31 cellular contexts compared by ENCODE assay signal in the genomic region with DNA sequence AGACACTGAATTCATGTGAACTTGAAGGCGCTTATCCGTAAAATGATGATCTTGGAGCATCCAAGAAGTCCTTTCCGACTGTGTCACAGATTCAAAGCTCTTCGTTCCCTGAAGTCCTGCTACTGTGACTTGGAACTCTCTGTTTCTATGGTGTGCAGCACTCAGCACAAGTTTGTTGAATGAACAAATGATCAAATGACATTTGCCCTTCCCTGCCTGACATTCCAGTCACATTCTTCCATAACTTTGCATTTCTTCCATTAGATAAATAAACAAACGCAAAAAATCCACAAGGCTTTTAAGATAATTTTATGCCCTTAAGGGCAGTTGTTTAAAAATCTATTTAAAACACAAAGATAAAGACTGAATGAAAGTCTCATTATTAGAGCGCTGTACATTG.
"Had no signal": no experiment of that assay in that cellular context is flagged by ENCODE, and none has a peak within 500 bp of the region (broad histone marks: within the 10 kb centered on the region; RNA-seq: fewer than 3 reads in every experiment).

No MANE protein-coding gene starts in this region.

- ATAC-seq: activated CD4-positive, CD25-positive, alpha-beta regulatory T cell treated with anti-CD3 and anti-CD28 coated beads, Interleukin-2, amount 50 U/mL, for 24 hours; activated T-helper 17 cell treated with anti-CD3 and anti-CD28 coated beads, Interleukin-2, amount 50 U/mL, for 72 hours; left colon; pancreas; psoas muscle; stimulated activated naive B cell treated with anti-CD40 and anti-IgM and Interleukin-4, amounts not matched to agents 10 μg/mL and 1 μg/mL and 100 μg/mL, for 72 hours had no signal

- H3K4me2 ChIP-seq: smooth muscle cell had no signal

- H3K27ac ChIP-seq: epithelial cell of prostate, pancreas, psoas muscle, suprapubic skin, tibial nerve, WERI-Rb-1 had no signal

- DNase-seq: activated CD4-positive, alpha-beta T cell treated with anti-CD3 and anti-CD28 coated beads for 48 hours; activated CD4-positive, alpha-beta T cell treated with anti-CD3 and anti-CD28 coated beads, Interleukin-2, amount 50 U/mL, for 48 hours; activated CD8-positive, alpha-beta memory T cell treated with anti-CD3 and anti-CD28 coated beads, Interleukin-2, amount 50 U/mL, for 48 hours; activated gamma-delta T cell treated with Interleukin-2 at 50 U/mL for 16 hours; activated naive CD4-positive, alpha-beta T cell treated with anti-CD3 and anti-CD28 coated beads, Interleukin-2, amount 50 U/mL, for 16 hours; activated T-cell treated with anti-CD3 and anti-CD28 coated beads, Interleukin-2, amount 50 U/mL, for 24 hours; amniotic stem cell; dermis blood vessel endothelial cell; effector CD8-positive, alpha-beta T cell; hippocampal formation; kidney; left colon; naive B cell; nephron progenitor cell; pancreas; psoas muscle; stimulated activated CD4-positive, alpha-beta T cell treated with anti-CD3 and anti-CD28 coated beads, Interleukin-15, amount 100 ng/mL, for 24 hours; stimulated activated CD4-positive, alpha-beta T cell treated with anti-CD3 and anti-CD28 coated beads, Interleukin-2, amount 100 ng/mL, for 24 hours; stimulated activated naive B cell treated with anti-CD40 and anti-IgM and Interleukin-4, amounts not matched to agents 10 μg/mL and 1 μg/mL and 100 μg/mL, for 72 hours; T-helper 9 cell; WERI-Rb-1 had no signal

- H3K27me3 ChIP-seq: pancreas, suprapubic skin, tibial nerve had no signal

- H3K9me3 ChIP-seq: pancreas, psoas muscle, suprapubic skin, tibial nerve had no signal

- FAIRE-seq: astrocyte, colon, endometrium, kidney, pancreas, TTC549 had no signal

- H3K4me3 ChIP-seq: pancreas, psoas muscle, smooth muscle cell, suprapubic skin, tibial nerve had no signal

- H3K4me1 ChIP-seq: pancreas, psoas muscle, suprapubic skin had no signal

- H3K36me3 ChIP-seq: pancreas, suprapubic skin, tibial nerve, WERI-Rb-1 had no signal
